ENCODE assay signal across 1 cellular context in the genomic region with DNA sequence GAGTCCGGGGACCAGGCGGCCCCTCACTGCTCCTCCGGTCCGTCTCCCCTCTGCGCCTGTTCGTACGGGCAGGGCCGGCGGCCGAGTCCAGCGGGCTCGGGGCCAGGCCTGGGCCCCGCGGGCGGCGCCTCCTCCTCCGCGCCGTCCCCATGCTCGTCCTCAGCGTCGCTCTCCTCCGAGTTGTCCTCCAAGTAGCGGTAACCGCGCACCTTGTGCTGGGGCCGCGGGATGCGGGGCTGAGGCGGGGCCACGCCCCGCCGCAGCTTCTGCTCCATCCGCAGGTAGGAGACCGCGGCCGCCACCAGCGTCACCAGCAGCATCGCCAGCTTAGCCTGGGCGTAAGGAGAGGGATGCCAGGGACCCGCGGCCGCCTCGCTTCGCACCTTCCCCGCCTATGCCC.
TF ChIP-seq lines count a peak whose summit lies in the region.

No MANE protein-coding gene starts in this region.

TF ChIP-seq in H1, 55 proteins besides CTCF, POLR2A, EP300 and RAD21:
- TF ChIP-seq KDM4A (IDR thresholded peaks at IDR 0.05; ENCODE audit: low read depth, low read length, severe bottlenecking), result peak; percentile 31
